9 cellular contexts compared by ENCODE assay signal in genomic region chr5:178426326-178427130, GRCh38.
"Had no signal": no experiment of that assay in that cellular context is flagged by ENCODE, and none has a peak within 500 bp of the region (broad histone marks: within the 10 kb centered on the region; RNA-seq: fewer than 3 reads in every experiment).

No MANE protein-coding gene starts in this region.

- ATAC-seq: foreskin keratinocyte, left lung had no signal

- H3K9me3 ChIP-seq: left lung, thyroid gland had no signal

- H3K27me3 ChIP-seq: foreskin keratinocyte, left lung, thyroid gland had no signal

- H3K27ac ChIP-seq: foreskin keratinocyte, left lung, parathyroid adenoma, skin epidermis had no signal

- H3K79me2 ChIP-seq: parathyroid adenoma had no signal

- H3K36me3 ChIP-seq: left lung, thyroid gland had no signal

- H2AFZ ChIP-seq: parathyroid adenoma had no signal

- DNase-seq: activated CD4-positive, alpha-beta T cell treated with anti-CD3 and anti-CD28 coated beads, Interleukin-2, amount 50 U/mL, for 4 hours; activated naive CD4-positive, alpha-beta T cell; foreskin keratinocyte; left lung; mesenchymal stem cell; stimulated activated CD4-positive, alpha-beta T cell treated with anti-CD3 and anti-CD28 coated beads, Interleukin-4, amount 100 ng/mL, for 4 hours; thyroid gland had no signal

- H3K9ac ChIP-seq: parathyroid adenoma had no signal

- H3K4me1 ChIP-seq: foreskin keratinocyte had no signal

- H3K4me3 ChIP-seq: left lung, skin epidermis, thyroid gland had no signal
